8 cellular contexts compared by ENCODE assay signal in the genomic region with DNA sequence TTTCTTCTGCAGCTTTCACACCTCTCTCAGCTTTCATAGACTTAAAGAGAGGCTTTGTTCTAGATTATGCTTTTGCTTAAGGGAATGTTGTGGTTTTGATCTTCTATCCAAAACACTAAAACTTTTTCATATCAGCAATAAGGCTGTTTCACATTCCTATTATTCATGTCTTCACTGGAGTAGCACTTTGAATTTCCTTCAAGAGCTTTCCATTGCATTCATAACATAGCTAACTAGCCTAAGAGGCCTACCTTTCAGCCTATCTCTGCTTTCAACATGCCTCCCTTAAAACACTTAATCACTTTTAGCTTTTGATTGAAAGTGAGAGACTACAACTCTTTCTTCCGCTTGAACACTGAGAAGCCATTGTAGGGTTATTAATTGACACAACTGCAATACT.
"Had no signal": no experiment of that assay in that cellular context is flagged by ENCODE, and none has a peak within 500 bp of the region (broad histone marks: within the 10 kb centered on the region; RNA-seq: fewer than 3 reads in every experiment).

No MANE protein-coding gene starts in this region.

- H3K27ac Mint-ChIP-seq: HFFc6 had no signal

- ATAC-seq: HCT116, K562 had no signal

- H3K27ac ChIP-seq: GM23248 had no signal

- H3K4me3 Mint-ChIP-seq: HFFc6 had no signal

- DNase-seq: GM23248, GOT3, H7, HFFc6, IMR-90 had no signal

- H3K4me1 ChIP-seq: HAP-1 had no signal

- H3K36me3 ChIP-seq: HAP-1 had no signal

- H3K9me3 ChIP-seq: HAP-1 had no signal

- H3K4me3 ChIP-seq: GM23248, HAP-1, K562 had no signal
